ENCODE assay signal across 26 cellular contexts in genomic region chr10:5260828-5261227, GRCh38.
"Had no signal": no experiment of that assay in that cellular context is flagged by ENCODE, and none has a peak within 500 bp of the region (broad histone marks: within the 10 kb centered on the region; RNA-seq: fewer than 3 reads in every experiment).

No MANE protein-coding gene starts in this region.

- DNase-seq: colonic mucosa; effector CD8-positive, alpha-beta T cell; endodermal cell; foreskin keratinocyte; hypothalamus; immature natural killer cell; islet precursor cell; kidney glomerular epithelial cell; left ventricle myocardium superior; lower lobe of right lung; natural killer cell; pancreas; retina; stimulated activated CD4-positive, alpha-beta T cell treated with anti-CD3 and anti-CD28 coated beads, Interleukin-2, amount 100 ng/mL, for 24 hours; stimulated activated CD4-positive, alpha-beta T cell treated with anti-CD3 and anti-CD28 coated beads, Interleukin-4, amount 100 ng/mL, for 24 hours; stimulated activated naive CD4-positive, alpha-beta T cell treated with Interleukin-2 at 50 U/mL for 16 hours; stomach; thyroid gland; upper lobe of left lung had no signal

- H3K4me1 ChIP-seq: colonic mucosa, esophagus muscularis mucosa, foreskin keratinocyte, gastroesophageal sphincter, lower lobe of right lung, pancreas, stomach, thyroid gland, upper lobe of left lung had no signal

- H3K4me3 ChIP-seq: colonic mucosa, esophagus muscularis mucosa, gastroesophageal sphincter, lower lobe of right lung, pancreas, stomach, thyroid gland, upper lobe of left lung had no signal

- FAIRE-seq: pancreas, urothelium cell line had no signal

- H3K9me3 ChIP-seq: colonic mucosa, gastroesophageal sphincter, lower lobe of right lung, neutrophil, thyroid gland had no signal

- H3K27ac ChIP-seq: colonic mucosa, epithelial cell of prostate, esophagus muscularis mucosa, foreskin keratinocyte, gastroesophageal sphincter, lower lobe of right lung, neutrophil, pancreas, stomach, thyroid gland, upper lobe of left lung had no signal

- H3K27me3 ChIP-seq: colonic mucosa, esophagus muscularis mucosa, gastroesophageal sphincter, neutrophil, pancreas, stomach, thyroid gland, upper lobe of left lung had no signal

- H3K36me3 ChIP-seq: colonic mucosa, esophagus muscularis mucosa, gastroesophageal sphincter, lower lobe of right lung, neutrophil, pancreas, stomach, thyroid gland, upper lobe of left lung had no signal

- ATAC-seq: foreskin keratinocyte; gastroesophageal sphincter; left ventricle myocardium superior; lower lobe of right lung; natural killer cell; sciatic nerve; stimulated activated effector memory CD8-positive, alpha-beta T cell treated with anti-CD3 and anti-CD28 coated beads, Interleukin-12 subunit alpha, Interleukin-12 subunit beta, amount 100 ng/mL, for 72 hours had no signal
